Comparison of ENCODE assay signal across 12 cellular contexts in genomic region chr16:28531777-28532744, GRCh38. TPM values are rescaled to one million over a fixed set of nuclear protein-coding genes. Genes with fewer than 3 reads are reported as not detected.
DNase-seq lines count a peak whose midpoint lies in the region; ATAC-seq, FAIRE-seq and TF ChIP-seq lines count a peak whose summit lies in the region.
"Had no signal": no experiment of that assay in that cellular context is flagged by ENCODE, and none has a peak within 500 bp of the region (broad histone marks: within the 10 kb centered on the region; RNA-seq: fewer than 3 reads in every experiment).

No MANE protein-coding gene starts in this region.

- peak; percentile 98 for ATAC-seq in lower lobe of right lung
- peak; percentile 96 for ATAC-seq in upper lobe of right lung

- intact Hi-C loops in lower lobe of right lung (cut with DNase I) (no loop called here), upper lobe of right lung (cut with DNase I) (no loop called here)

- peak overlapping the region; percentile 40 to 73 for H3K27ac ChIP-seq in coronary artery
- peak overlapping the region; percentile 73 for H3K27ac ChIP-seq in lower lobe of right lung
- peak overlapping the region; percentile 78 for H3K27ac ChIP-seq in upper lobe of right lung

- H3K9me3 ChIP-seq in lower lobe of right lung = no peaks in the 10 kb centered on the region
- H3K9me3 ChIP-seq in upper lobe of right lung = no peaks in the 10 kb centered on the region

- DNase-seq in NCI-H510A treated with DMSO at 0.1 percent for 48 hours (lab: John Stamatoyannopoulos, UW) (peak; percentile 20), NCI-H510A (lab: John Stamatoyannopoulos, UW) (no peak), coronary artery (ENCODE audit: low spot score) (peak; percentile 87), lower lobe of right lung (peak; percentile 89), upper lobe of right lung (peak; percentile 91), frontal cortex (ENCODE audit: low spot score in 2 of 2) (no peak), SK-N-DZ (ENCODE audit: low spot score) (no peak), NCI-H2029 treated with DMSO at 0.1 percent for 48 hours (lab: John Stamatoyannopoulos, UW) (no peak)
- DNase-seq: activated CD4-positive, CD25-positive, alpha-beta regulatory T cell treated with anti-CD3 and anti-CD28 coated beads, Interleukin-2, amount 50 U/mL, for 72 hours; NCI-H2107; stimulated activated CD4-positive, alpha-beta T cell treated with anti-CD3 and anti-CD28 coated beads, Interleukin-4, amount 100 ng/mL, for 1 hour had no signal

- no peaks in the 10 kb centered on the region for H3K27me3 ChIP-seq in lower lobe of right lung (ENCODE audit: low read depth)
- H3K27me3 ChIP-seq in upper lobe of right lung = no peaks in the 10 kb centered on the region

- no peak for FAIRE-seq in frontal cortex (lab: Jason Lieb, UNC)
- FAIRE-seq: islet of Langerhans had no signal

- peaks cover 11% of the 10 kb centered on the region for H3K36me3 ChIP-seq in lower lobe of right lung
- peaks cover 6% of the 10 kb centered on the region for H3K36me3 ChIP-seq in upper lobe of right lung

- H3K4me3 ChIP-seq in coronary artery (no peak overlapping the region), lower lobe of right lung (peak overlapping the region; percentile 9), upper lobe of right lung (no peak overlapping the region)

- TF ChIP-seq CTCF in coronary artery (IDR thresholded peaks at IDR 0.05) (no peak), lower lobe of right lung (IDR thresholded peaks at IDR 0.05) (no peak), upper lobe of right lung (IDR thresholded peaks at IDR 0.05) (no peak)

- peaks cover 56% of the 10 kb centered on the region for H3K4me1 ChIP-seq in lower lobe of right lung
- peaks cover 41% of the 10 kb centered on the region for H3K4me1 ChIP-seq in upper lobe of right lung

RNA-seq across cellular contexts. Expression of gene NUPR1, which starts 6.7 kb away (rescaled TPM):
- total RNA-seq in lower lobe of right lung = 302 TPM
- 291 TPM for total RNA-seq in upper lobe of right lung
- under 0.01 TPM for total RNA-seq in frontal cortex
- not detected in 2 replicates for polyA plus RNA-seq in SK-N-DZ (2014; cell fraction: cytosol; rRNA removed)
- polyA plus RNA-seq in SK-N-DZ (2014; cell fraction: nucleus; rRNA removed) = not detected in 2 replicates

RNA-seq across cellular contexts. Expression of gene SGF29, which starts 21.7 kb away (rescaled TPM):
- total RNA-seq in lower lobe of right lung (40.6 TPM), upper lobe of right lung (33.5 TPM), frontal cortex (21.6 TPM)
- 26.5 and 27.3 TPM in 2 replicates for polyA plus RNA-seq in SK-N-DZ (2014; cell fraction: cytosol; rRNA removed)
- 39.8 and 47.2 TPM in 2 replicates for polyA plus RNA-seq in SK-N-DZ (2014; cell fraction: nucleus; rRNA removed)

RNA-seq across cellular contexts. Expression of gene IL27, which starts 25.4 kb away (rescaled TPM):
- total RNA-seq in lower lobe of right lung (1.4 TPM), upper lobe of right lung (not detected), frontal cortex (not detected)
- not detected in 2 replicates for polyA plus RNA-seq in SK-N-DZ (2014; cell fraction: cytosol; rRNA removed)
- not detected in 2 replicates for polyA plus RNA-seq in SK-N-DZ (2014; cell fraction: nucleus; rRNA removed)

RNA-seq across cellular contexts. Expression of gene APOBR, which starts 37.6 kb away (rescaled TPM):
- 29.2 TPM for total RNA-seq in lower lobe of right lung
- total RNA-seq in upper lobe of right lung = 17.7 TPM
- under 0.01 TPM for total RNA-seq in frontal cortex
- polyA plus RNA-seq in SK-N-DZ (2014; cell fraction: cytosol; rRNA removed) = 0.41 TPM in 1 of 2 replicates, not detected in the other
- 0.09 TPM in 1 of 2 replicates, not detected in the other for polyA plus RNA-seq in SK-N-DZ (2014; cell fraction: nucleus; rRNA removed)

RNA-seq across cellular contexts. Expression of gene CLN3, which starts 40.2 kb away (rescaled TPM):
- total RNA-seq in lower lobe of right lung (79.9 TPM), upper lobe of right lung (73.7 TPM), frontal cortex (12.6 TPM)
- 21.2 and 27.6 TPM in 2 replicates for polyA plus RNA-seq in SK-N-DZ (2014; cell fraction: cytosol; rRNA removed)
- polyA plus RNA-seq in SK-N-DZ (2014; cell fraction: nucleus; rRNA removed) = 64.3 and 71.9 TPM in 2 replicates

Comparison
In these comparisons a context has a peak if more than half of its experiments do, and no peak if none do; other contexts are left out.
1. DNase-seq: peak in NCI-H510A treated with DMSO at 0.1 percent for 48 hours (single experiment), coronary artery (single experiment), lower lobe of right lung (single experiment) and upper lobe of right lung (single experiment); none in NCI-H510A (single experiment), frontal cortex (0 of 2), SK-N-DZ (single experiment) and NCI-H2029 treated with DMSO at 0.1 percent for 48 hours (single experiment).
2. RNA of gene NUPR1, which starts 6.7 kb away (total RNA-seq): 302 TPM in lower lobe of right lung (single experiment) and 291 TPM in upper lobe of right lung (single experiment); under 0.01 TPM in frontal cortex (single experiment); every median in the first group is over 100 times any median in the second.
3. Peak in every context shown above with its lines, with median percentiles within 50 percentile points of each other: H3K27ac ChIP-seq.